ENCODE assay signal across 8 cellular contexts in genomic region chr7:12458520-12459131, GRCh38. TPM values are rescaled to one million over a fixed set of nuclear protein-coding genes. Genes with fewer than 3 reads are reported as not detected.
DNase-seq lines count a peak whose midpoint lies in the region; ATAC-seq, FAIRE-seq and TF ChIP-seq lines count a peak whose summit lies in the region.

No MANE protein-coding gene starts in this region.

- H3F3A ChIP-seq in neural progenitor cell (ENCODE audit: low read depth) = no peaks in the 10 kb centered on the region

- H3K27me3 Mint-ChIP-seq in neural progenitor cell (ENCODE audit: insufficient read depth, low read depth) = peaks cover 4% of the 10 kb centered on the region

- H3K4me1 ChIP-seq in A549 = peaks cover 6% of the 10 kb centered on the region
- 0 out of 2 replicates have a peak, but pooled peaks cover 3% of the 10 kb centered on the region for H3K4me1 ChIP-seq in HEK293 (ENCODE audit: control insufficient read depth, insufficient read depth, low read length)
- no peaks in the 10 kb centered on the region for H3K4me1 ChIP-seq in neural progenitor cell

- H3K27ac ChIP-seq in A549 = no peak overlapping the region
- H3K27ac ChIP-seq in HEK293 (ENCODE audit: extremely low read depth, low read depth, low read length) = no peak overlapping the region
- no peak overlapping the region for H3K27ac ChIP-seq in neural progenitor cell

- TF ChIP-seq EP300 in A549 (IDR thresholded peaks at IDR 0.05) = no peak

- no peaks in the 10 kb centered on the region for H3K9me3 ChIP-seq in A549
- no peaks in the 10 kb centered on the region for H3K9me3 ChIP-seq in HEK293 (ENCODE audit: control insufficient read depth, insufficient read depth, low read depth, low read length)
- H3K9me3 ChIP-seq in neural progenitor cell (ENCODE audit: low read depth) = no peaks in the 10 kb centered on the region

- H3K36me3 ChIP-seq in HEK293 (ENCODE audit: control insufficient read depth in 2 of 2, insufficient read depth in 1 of 2, low read length in 2 of 2) (no peaks in the 10 kb centered on the region), neural progenitor cell (no peaks in the 10 kb centered on the region)

- peak; percentile 92 to 99 for ATAC-seq in A549

- H3K4me1 Mint-ChIP-seq in neural progenitor cell = no peaks in the 10 kb centered on the region

- H3K4me3 ChIP-seq in A549 (no peak overlapping the region), HEK293 (ENCODE audit: low read depth, low read length) (no peak overlapping the region), epithelial cell of proximal tubule (ENCODE audit: low read depth, low read length) (no peak overlapping the region), neural progenitor cell (no peak overlapping the region)

- H3K27ac Mint-ChIP-seq in neural progenitor cell = no peak overlapping the region

- peak; percentile 73 to 81 for TF ChIP-seq RAD21 in A549 (conservative IDR thresholded peaks at IDR 0.05 in 1 of 2, IDR thresholded peaks at IDR 0.05 in 1 of 2)

- peak; percentile 88 for FAIRE-seq in A549 (lab: Jason Lieb, UNC)

- no peak overlapping the region for H3K4me2 ChIP-seq in A549
- H3K4me2 ChIP-seq in neural progenitor cell = no peak overlapping the region

- CTCF ChIA-PET in A549 (lab: Yijun Ruan, JAX) = interaction anchor here (0.6 to 3.3 kb wide), 43 partner anchors 8 to 1029 kb away, joined by 3 to 62 read pairs (median 6); no protein-coding TSS in a partner anchor
- CTCF ChIA-PET in HEK293 (lab: Yijun Ruan, JAX) = interaction anchor here (0.6 to 3.9 kb wide), 53 partner anchors 9 to 1152 kb away, joined by 3 to 123 read pairs (median 5); no protein-coding TSS in a partner anchor

- no peaks in the 10 kb centered on the region for H3K9me3 Mint-ChIP-seq in neural progenitor cell

- 2% methylated on average over 4 of the region's 4 CpGs for WGBS in A549 (ENCODE audit: missing lambda C conversion rate)

- TF ChIP-seq POLR2A in A549 (IDR thresholded peaks at IDR 0.05; ENCODE audit: low read length) = no peak

- H3K36me3 Mint-ChIP-seq in neural progenitor cell = no peaks in the 10 kb centered on the region

- POLR2A ChIA-PET in A549 (lab: Yijun Ruan, JAX) (no interaction called here), HEK293 (lab: Yijun Ruan, JAX) (no interaction called here)

- H2AFZ ChIP-seq in neural progenitor cell (replicated peaks) = no peak overlapping the region

- DNase-seq in A549 (ENCODE audit: low read depth in 1 of 2, low spot score in 1 of 2) (peak; percentile 41 to 43), RKO (ENCODE audit: low spot score) (peak; percentile 54), epithelial cell of proximal tubule (ENCODE audit: low read depth) (no peak), neural progenitor cell (ENCODE audit: low spot score) (peak; percentile 49), amygdala (lab: John Stamatoyannopoulos, UW) (no peak)

- no peaks in the 10 kb centered on the region for H4K20me1 ChIP-seq in neural progenitor cell (ENCODE audit: low read depth)

- H3K9ac ChIP-seq in neural progenitor cell = no peak overlapping the region

- TF ChIP-seq CTCF in A549 (IDR thresholded peaks at IDR 0.05) (peak; percentile 80), GM12873 (IDR thresholded peaks at IDR 0.05; ENCODE audit: insufficient read depth, low read depth, low read length, missing control alignments) (peak; percentile 63), HEK293 (tag by site-specific recombination; IDR thresholded peaks at IDR 0.05) (0 out of 2 replicates have a peak, but pooled peaks have one; percentile 36), LNCAP (IDR thresholded peaks at IDR 0.05) (peak; percentile 81), epithelial cell of proximal tubule (conservative IDR thresholded peaks at IDR 0.05; ENCODE audit: low read depth, low read length) (peak; percentile 80), neural progenitor cell (IDR thresholded peaks at IDR 0.05) (peak; percentile 82)

- no peaks in the 10 kb centered on the region for H3K79me2 ChIP-seq in neural progenitor cell (ENCODE audit: low read depth)

- no peak overlapping the region for H3K4me3 Mint-ChIP-seq in neural progenitor cell

- H3K27me3 ChIP-seq in neural progenitor cell = no peaks in the 10 kb centered on the region

TF ChIP-seq in A549, 52 proteins besides CTCF, POLR2A, EP300 and RAD21:
- TF ChIP-seq USF2 (IDR thresholded peaks at IDR 0.05) (no peak), SMC3 (IDR thresholded peaks at IDR 0.05) (peak; percentile 47; the same call in 2 of the 3 replicates), EHF (CRISPR knock-in tag; IDR thresholded peaks at IDR 0.05) (no peak)

TF ChIP-seq in HEK293, 187 proteins besides CTCF, POLR2A, EP300 and RAD21:
- TF ChIP-seq ZBTB8A (tag by site-specific recombination; IDR thresholded peaks at IDR 0.05) (no peak), ZNF654 (tag by site-specific recombination; IDR thresholded peaks at IDR 0.05; ENCODE audit: low read depth) (peak; percentile 67)
- TF ChIP-seq, protein P1, sequence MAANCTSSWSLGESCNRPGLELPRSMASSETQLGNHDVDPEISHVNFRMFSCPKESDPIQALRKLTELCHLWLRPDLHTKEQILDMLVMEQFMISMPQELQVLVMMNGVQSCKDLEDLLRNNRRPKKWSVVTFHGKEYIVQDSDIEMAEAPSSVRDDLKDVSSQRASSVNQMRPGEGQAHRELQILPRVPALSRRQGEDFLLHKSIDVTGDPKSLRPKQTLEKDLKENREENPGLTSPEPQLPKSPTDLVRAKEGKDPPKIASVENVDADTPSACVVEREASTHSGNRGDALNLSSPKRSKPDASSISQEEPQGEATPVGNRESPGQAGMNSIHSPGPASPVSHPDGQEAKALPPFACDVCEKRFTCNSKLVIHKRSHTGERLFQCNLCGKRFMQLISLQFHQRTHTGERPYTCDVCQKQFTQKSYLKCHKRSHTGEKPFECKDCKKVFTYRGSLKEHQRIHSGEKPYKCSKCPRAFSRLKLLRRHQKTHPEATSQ (tag by site-specific recombination; IDR thresholded peaks at IDR 0.05) = no peak

RNA-seq across cellular contexts. Expression of gene VWDE, which starts 55.0 kb away (rescaled TPM):
- polyA plus RNA-seq in A549 (2011; rRNA removed) = 2.1 and 2.4 TPM in 2 replicates
- 0.24 and 0.26 TPM in 2 replicates for polyA plus RNA-seq in A549 (2012; cell fraction: cytosol; rRNA removed)
- 0.31 and 0.40 TPM in 2 replicates for polyA plus RNA-seq in A549 (2012; cell fraction: nucleus; rRNA removed)
- 0.59 to 1.2 TPM (median 0.73 TPM) in 3 replicates for polyA plus RNA-seq in A549 (2017; fragmentation: RNase III; extraction: RNeasy Plus Mini Kit Qiagen cat#74134 plus additional on column Dnase treatment)
- 5.5 and 7.2 TPM in 2 replicates for polyA minus RNA-seq in A549 (2011; rRNA and poly(A)+ RNA removed)
- 0.12 and 0.29 TPM in 2 replicates for total RNA-seq in epithelial cell of proximal tubule
- total RNA-seq in neural progenitor cell (ENCODE audit: low replicate concordance) = 9.8 and 10.5 TPM in 2 replicates

Comparison
In these comparisons a context has a peak if more than half of its experiments do, and no peak if none do; other contexts are left out.
1. DNase-seq: peak in A549 (2 of 2), RKO (single experiment) and neural progenitor cell (single experiment); none in epithelial cell of proximal tubule (single experiment) and amygdala (0 of 56).
2. Of the 5 proteins assayed by ChIP-seq in both HEK293 and A549: peak only in HEK293: none; only in A549: none; in both: CTCF; in neither: 4.
3. Peak in every context shown above with its lines, with median percentiles within 50 percentile points of each other: CTCF ChIP-seq.